29 cellular contexts compared by ENCODE assay signal in genomic region chr13:99905814-99906213, GRCh38.
"Had no signal": no experiment of that assay in that cellular context is flagged by ENCODE, and none has a peak within 500 bp of the region (broad histone marks: within the 10 kb centered on the region; RNA-seq: fewer than 3 reads in every experiment).

No MANE protein-coding gene starts in this region.

- ATAC-seq: heart right ventricle; left ventricle myocardium superior; lower lobe of right lung; naive thymus-derived CD8-positive, alpha-beta T cell; sciatic nerve; stimulated activated naive CD8-positive, alpha-beta T cell treated with anti-CD3 and anti-CD28 coated beads, Interleukin-15, amount 100 ng/mL, for 72 hours; upper lobe of right lung had no signal

- H3K27ac ChIP-seq: coronary artery, esophagus squamous epithelium, heart right ventricle, lower lobe of right lung, neutrophil, parathyroid adenoma, suprapubic skin, transverse colon, upper lobe of right lung, uterus had no signal

- DNase-seq: dermis blood vessel endothelial cell; effector memory CD4-positive, alpha-beta T cell; erythroblast; esophagus squamous epithelium; foreskin melanocyte; glutamatergic neuron; heart right ventricle; hippocampal formation; immature natural killer cell; left ventricle myocardium superior; lower lobe of right lung; naive thymus-derived CD8-positive, alpha-beta T cell; nephron progenitor cell; stimulated activated CD4-positive, alpha-beta T cell treated with anti-CD3 and anti-CD28 coated beads, Interleukin-12 subunit alpha, Interleukin-12 subunit beta, amount 100 ng/mL, for 4 hours; stimulated activated CD4-positive, alpha-beta T cell treated with anti-CD3 and anti-CD28 coated beads, Interleukin-1b, Interleukin-23, amount 100 ng/mL, for 48 hours; stimulated activated CD4-positive, alpha-beta T cell treated with anti-CD3 and anti-CD28 coated beads, Interleukin-4, amount 100 ng/mL, for 1 hour; stimulated activated CD8-positive, alpha-beta memory T cell treated with anti-CD3 and anti-CD28 coated beads, Interleukin-4, amount 100 ng/mL, for 48 hours; stimulated activated naive CD4-positive, alpha-beta T cell; stimulated activated naive CD8-positive, alpha-beta T cell treated with anti-CD3 and anti-CD28 coated beads, Interleukin-15, amount 100 ng/mL, for 72 hours; transverse colon; upper lobe of right lung; uterus had no signal

- H3K4me1 Mint-ChIP-seq: immature natural killer cell; naive thymus-derived CD8-positive, alpha-beta T cell; stimulated activated naive CD8-positive, alpha-beta T cell treated with anti-CD3 and anti-CD28 coated beads, Interleukin-15, amount 100 ng/mL, for 72 hours had no signal

- H3K4me3 Mint-ChIP-seq: immature natural killer cell; naive thymus-derived CD8-positive, alpha-beta T cell; nephron progenitor cell; stimulated activated naive CD8-positive, alpha-beta T cell treated with anti-CD3 and anti-CD28 coated beads, Interleukin-15, amount 100 ng/mL, for 72 hours had no signal

- H3K9ac ChIP-seq: parathyroid adenoma had no signal

- H3K4me3 ChIP-seq: coronary artery, esophagus squamous epithelium, heart right ventricle, lower lobe of right lung, smooth muscle cell, suprapubic skin, transverse colon, upper lobe of right lung, uterus had no signal

- H3K9me3 Mint-ChIP-seq: immature natural killer cell; naive thymus-derived CD8-positive, alpha-beta T cell; nephron progenitor cell; stimulated activated naive CD8-positive, alpha-beta T cell treated with anti-CD3 and anti-CD28 coated beads, Interleukin-15, amount 100 ng/mL, for 72 hours had no signal

- H3K4me1 ChIP-seq: esophagus squamous epithelium, lower lobe of right lung, parathyroid adenoma, suprapubic skin, transverse colon, upper lobe of right lung, uterus had no signal

- H3K79me2 ChIP-seq: parathyroid adenoma had no signal

- H3K27ac Mint-ChIP-seq: immature natural killer cell; naive thymus-derived CD8-positive, alpha-beta T cell; nephron progenitor cell; progenitor cell of endocrine pancreas; stimulated activated naive CD8-positive, alpha-beta T cell treated with anti-CD3 and anti-CD28 coated beads, Interleukin-15, amount 100 ng/mL, for 72 hours had no signal

- H2AFZ ChIP-seq: parathyroid adenoma had no signal

- H3K9me3 ChIP-seq: esophagus squamous epithelium, heart right ventricle, lower lobe of right lung, neutrophil, suprapubic skin, transverse colon, upper lobe of right lung, uterus had no signal

- H3K4me2 ChIP-seq: smooth muscle cell had no signal

- H3K36me3 ChIP-seq: esophagus squamous epithelium, heart right ventricle, lower lobe of right lung, neutrophil, suprapubic skin, transverse colon, upper lobe of right lung, uterus had no signal
